11 cellular contexts compared by ENCODE assay signal in genomic region chr22:38861170-38861874, GRCh38. TPM values are rescaled to one million over a fixed set of nuclear protein-coding genes. Genes with fewer than 3 reads are reported as not detected.
DNase-seq lines count a peak whose midpoint lies in the region; ATAC-seq and TF ChIP-seq lines count a peak whose summit lies in the region.
"Had no signal": no experiment of that assay in that cellular context is flagged by ENCODE, and none has a peak within 500 bp of the region (broad histone marks: within the 10 kb centered on the region; RNA-seq: fewer than 3 reads in every experiment).

No MANE protein-coding gene starts in this region.

- peaks cover 42% of the 10 kb centered on the region for H3K4me1 Mint-ChIP-seq in stimulated activated naive CD8-positive, alpha-beta T cell treated with anti-CD3 and anti-CD28 coated beads, Interleukin-15, amount 100 ng/mL, for 72 hours

- CTCF ChIA-PET in PC-3 (lab: Charles Lee), result no interaction called here

- no peaks in the 10 kb centered on the region for H3K9me3 ChIP-seq in PC-3 (ENCODE audit: low read length)
- no peaks in the 10 kb centered on the region for H3K9me3 ChIP-seq in fibroblast of lung (ENCODE audit: control insufficient read depth, insufficient read depth, low read depth, low read length)
- H3K9me3 ChIP-seq in aorta (ENCODE audit: control insufficient read depth, low read length), result no peaks in the 10 kb centered on the region
- H3K9me3 ChIP-seq: Peyer's patch had no signal

- POLR2A ChIA-PET in PC-3 (lab: Charles Lee; ENCODE audit: unreplicated experiment), result no interaction called here

- H3K4me1 ChIP-seq in PC-3 (ENCODE audit: insufficient read depth, low read length) (no peaks in the 10 kb centered on the region), fibroblast of lung (ENCODE audit: control insufficient read depth, extremely low read depth, insufficient read depth, low read length) (no peaks in the 10 kb centered on the region), aorta (ENCODE audit: control insufficient read depth in 1 of 2, insufficient read depth in 2 of 2, low read length in 2 of 2) (peaks cover 0 to 3% of the 10 kb centered on the region in 2 donors)

- H4K20me1 ChIP-seq in PC-3 (ENCODE audit: low read length) (no peaks in the 10 kb centered on the region), fibroblast of lung (ENCODE audit: control insufficient read depth, extremely low read depth, insufficient read depth, low read length) (no peaks in the 10 kb centered on the region)

- H3K79me2 ChIP-seq in PC-3 (ENCODE audit: low read length), result no peaks in the 10 kb centered on the region
- H3K79me2 ChIP-seq in fibroblast of lung (ENCODE audit: control insufficient read depth, insufficient read depth, low read length), result no peaks in the 10 kb centered on the region

- WGBS in aorta, 2 donors, result 23 to 28% methylated on average over 13 of the region's 13 CpGs

- no peak for DNase-seq in stimulated activated naive CD8-positive, alpha-beta T cell treated with anti-CD3 and anti-CD28 coated beads, Interleukin-15, Interleukin-2, amounts not matched to agents 100 U/mL and 50 U/mL, for 24 hours
- no peak for DNase-seq in stimulated activated naive CD8-positive, alpha-beta T cell treated with anti-CD3 and anti-CD28 coated beads, Interleukin-15, amount 100 ng/mL, for 72 hours
- DNase-seq in PC-3 (no peak), fibroblast of lung (ENCODE audit: low read depth in 2 of 2) (no peak), aorta (peak; percentile 42 to 58), OCI-M1 (lab: John Stamatoyannopoulos, UW) (no peak), SHP77 (lab: John Stamatoyannopoulos, UW) (no peak)

- H3K9me2 ChIP-seq in PC-3 (replicated peaks; ENCODE audit: low read length), result no peaks in the 10 kb centered on the region

- H3K4me3 ChIP-seq in PC-3 (ENCODE audit: low read length) (no peak overlapping the region), fibroblast of lung (replicated peaks in 1 of 4; ENCODE audit: control extremely low read depth in 1 of 4, insufficient read depth in 1 of 4, low read depth in 3 of 4, low read length in 4 of 4) (no peak overlapping the region), aorta (ENCODE audit: low read length in 2 of 2) (no peak overlapping the region)
- H3K4me3 ChIP-seq: Peyer's patch had no signal

- no peaks in the 10 kb centered on the region for H3K27me3 Mint-ChIP-seq in stimulated activated naive CD8-positive, alpha-beta T cell treated with anti-CD3 and anti-CD28 coated beads, Interleukin-15, amount 100 ng/mL, for 72 hours
- H3K27me3 Mint-ChIP-seq: activated naive CD8-positive, alpha-beta T cell had no signal

- intact Hi-C loops in PC-3 (cut with micrococcal nuclease) (no loop called here), aorta (cut with DNase I) (loop anchor here (5.0 kb wide), 2 partner anchors 94 to 121 kb away; partner anchors contain the start of gene APOBEC3B (in 1 of the 2))

- H3K9ac ChIP-seq in PC-3 (ENCODE audit: low read length), result no peak overlapping the region
- no peak overlapping the region for H3K9ac ChIP-seq in fibroblast of lung (ENCODE audit: insufficient read depth, low read length)

- H3K9me3 Mint-ChIP-seq in stimulated activated naive CD8-positive, alpha-beta T cell treated with anti-CD3 and anti-CD28 coated beads, Interleukin-15, amount 100 ng/mL, for 72 hours, result no peaks in the 10 kb centered on the region
- H3K9me3 Mint-ChIP-seq: dendritic cell treated with granulocyte-macrophage colony-stimulating factor and Interleukin-4, amounts not matched to agents 40 ng/mL and 50 ng/mL, for 4 days had no signal

- H3K36me3 ChIP-seq in PC-3 (ENCODE audit: low read depth, low read length) (no peaks in the 10 kb centered on the region), fibroblast of lung (ENCODE audit: control insufficient read depth, insufficient read depth, low read length) (peaks cover 7% of the 10 kb centered on the region), aorta (ENCODE audit: control insufficient read depth in 1 of 2, insufficient read depth in 2 of 2, low read length in 1 of 2) (no peaks in the 10 kb centered on the region)

- no peak overlapping the region for H3K27ac ChIP-seq in PC-3 (ENCODE audit: low read length)
- no peak overlapping the region for H3K27ac ChIP-seq in fibroblast of lung (ENCODE audit: insufficient read depth, low read length)
- H3K27ac ChIP-seq in aorta (ENCODE audit: low read depth in 1 of 2, low read length in 2 of 2), result no peak overlapping the region
- H3K27ac ChIP-seq: Peyer's patch had no signal

- H3K4me2 ChIP-seq in PC-3 (ENCODE audit: low read length) (no peak overlapping the region), fibroblast of lung (ENCODE audit: extremely low read depth, insufficient read depth, low read length) (no peak overlapping the region)

- no TSS peak for BruUV-seq in PC-3 (replicated peaks; lab: Mats Ljungman, UMichigan)

- H3K27me3 ChIP-seq in PC-3 (ENCODE audit: low read length) (no peaks in the 10 kb centered on the region), fibroblast of lung (ENCODE audit: control insufficient read depth, insufficient read depth, low read length) (no peaks in the 10 kb centered on the region), aorta (ENCODE audit: control insufficient read depth in 1 of 2, insufficient read depth in 2 of 2, low read length in 1 of 2) (no peaks in the 10 kb centered on the region)
- H3K27me3 ChIP-seq: Peyer's patch had no signal

- peak; percentile 1 for ATAC-seq in stimulated activated naive CD8-positive, alpha-beta T cell treated with anti-CD3 and anti-CD28 coated beads, Interleukin-15, Interleukin-2, amounts not matched to agents 100 U/mL and 50 U/mL, for 24 hours
- no peak for ATAC-seq in stimulated activated naive CD8-positive, alpha-beta T cell treated with anti-CD3 and anti-CD28 coated beads, Interleukin-15, amount 100 ng/mL, for 72 hours
- ATAC-seq in PC-3 (peak; percentile 19; the same call in 1 of the 2 replicates), aorta (ENCODE audit: low FRiP score) (no peak), GM21786 (IDR thresholded peaks at IDR 0.05; ENCODE audit: unreplicated experiment) (no peak)

- H2AFZ ChIP-seq in PC-3 (ENCODE audit: low read length) (no peak overlapping the region), fibroblast of lung (ENCODE audit: low read length) (no peak overlapping the region)

- no peak overlapping the region for H3K4me3 Mint-ChIP-seq in stimulated activated naive CD8-positive, alpha-beta T cell treated with anti-CD3 and anti-CD28 coated beads, Interleukin-15, amount 100 ng/mL, for 72 hours
- H3K4me3 Mint-ChIP-seq: activated naive CD8-positive, alpha-beta T cell; dendritic cell treated with granulocyte-macrophage colony-stimulating factor and Interleukin-4, amounts not matched to agents 40 ng/mL and 50 ng/mL, for 4 days had no signal

- H3K27ac Mint-ChIP-seq in stimulated activated naive CD8-positive, alpha-beta T cell treated with anti-CD3 and anti-CD28 coated beads, Interleukin-15, amount 100 ng/mL, for 72 hours, result peak overlapping the region in 1 of 2 donors; percentile 60
- H3K27ac Mint-ChIP-seq: activated naive CD8-positive, alpha-beta T cell had no signal

- TF ChIP-seq CTCF in PC-3 (conservative IDR thresholded peaks at IDR 0.05; ENCODE audit: low read depth, low read length) (0 out of 2 replicates have a peak, but pooled peaks have one; percentile 8), fibroblast of lung (conservative IDR thresholded peaks at IDR 0.05 in 1 of 2, IDR thresholded peaks at IDR 0.05 in 1 of 2; ENCODE audit: low read depth in 1 of 2, low read length in 2 of 2) (peak; percentile 30 to 45)

- no peaks in the 10 kb centered on the region for H3F3A ChIP-seq in PC-3 (ENCODE audit: low read length, unreplicated experiment)

RNA-seq across cellular contexts. Expression of gene CBX6, which starts 10.7 kb away (rescaled TPM):
- total RNA-seq in PC-3 (2014; rRNA removed) (37.5 and 50.1 TPM in 2 replicates), fibroblast of lung (45.7 and 53.8 TPM in 2 replicates), aorta (100 to 1,000 TPM in 1 of 2 donors, 10 to 100 TPM in 1; 97.2 to 104 TPM)
- polyA plus RNA-seq in fibroblast of lung (20.3 and 25.5 TPM in 2 replicates), aorta (10 to 100 TPM; 17.5 to 38.9 TPM)
- 43.3 and 49.6 TPM in 2 replicates for polyA plus RNA-seq in fibroblast of lung (2012)
- polyA minus RNA-seq in fibroblast of lung (ENCODE audit: low replicate concordance), result 110 and 129 TPM in 2 replicates

RNA-seq across cellular contexts. Expression of gene NPTXR, which starts 17.5 kb away (rescaled TPM):
- total RNA-seq in PC-3 (2014; rRNA removed) (2.8 and 3.5 TPM in 2 replicates), fibroblast of lung (1.0 and 2.0 TPM in 2 replicates), aorta (10 to 100 TPM; 16.5 to 21.9 TPM)
- polyA plus RNA-seq in fibroblast of lung (0.84 and 1.0 TPM in 2 replicates), aorta (10 to 100 TPM in 1 of 2 donors, 1 to 10 TPM in 1; 6.1 to 11.3 TPM)
- polyA plus RNA-seq in fibroblast of lung (2012), result 1.2 and 1.4 TPM in 2 replicates
- polyA minus RNA-seq in fibroblast of lung (ENCODE audit: low replicate concordance), result 2.9 and 3.9 TPM in 2 replicates

Comparison
In these comparisons a context has a peak if more than half of its experiments do, and no peak if none do; other contexts are left out.
1. ATAC-seq: peak in stimulated activated naive CD8-positive, alpha-beta T cell treated with anti-CD3 and anti-CD28 coated beads, Interleukin-15, Interleukin-2, amounts not matched to agents 100 U/mL and 50 U/mL, for 24 hours (single experiment) and PC-3 (single experiment); none in stimulated activated naive CD8-positive, alpha-beta T cell treated with anti-CD3 and anti-CD28 coated beads, Interleukin-15, amount 100 ng/mL, for 72 hours (single experiment), aorta (single experiment) and GM21786 (single experiment).
2. DNase-seq: peak in aorta (2 of 2); none in stimulated activated naive CD8-positive, alpha-beta T cell treated with anti-CD3 and anti-CD28 coated beads, Interleukin-15, Interleukin-2, amounts not matched to agents 100 U/mL and 50 U/mL, for 24 hours (single experiment), stimulated activated naive CD8-positive, alpha-beta T cell treated with anti-CD3 and anti-CD28 coated beads, Interleukin-15, amount 100 ng/mL, for 72 hours (0 of 2), PC-3 (single experiment), fibroblast of lung (0 of 2), OCI-M1 (single experiment) and SHP77 (0 of 2).